Comparison of ENCODE assay signal across 19 cellular contexts in genomic region chr20:39602649-39603048, GRCh38.
DNase-seq lines count a peak whose midpoint lies in the region; ATAC-seq and TF ChIP-seq lines count a peak whose summit lies in the region.
"Had no signal": no experiment of that assay in that cellular context is flagged by ENCODE, and none has a peak within 500 bp of the region (broad histone marks: within the 10 kb centered on the region; RNA-seq: fewer than 3 reads in every experiment).

No MANE protein-coding gene starts in this region.

- H3K4me1 Mint-ChIP-seq in naive thymus-derived CD8-positive, alpha-beta T cell = no peaks in the 10 kb centered on the region
- H3K4me1 Mint-ChIP-seq: B cell; CD4-positive, CD25-positive, alpha-beta regulatory T cell had no signal

- TF ChIP-seq CTCF in left ventricle myocardium inferior (IDR thresholded peaks at IDR 0.05; ENCODE audit: borderline replicate concordance) = no peak

- H3K4me1 ChIP-seq in left ventricle myocardium inferior = no peaks in the 10 kb centered on the region
- H3K4me1 ChIP-seq: BLaER1, Caco-2, HAP-1 had no signal

- POLR2A ChIA-PET in naive thymus-derived CD8-positive, alpha-beta T cell (lab: Charles Lee) = no interaction called here

- no peak overlapping the region for H3K27ac Mint-ChIP-seq in naive thymus-derived CD8-positive, alpha-beta T cell
- H3K27ac Mint-ChIP-seq: B cell; CD4-positive, CD25-positive, alpha-beta regulatory T cell; CD8-positive, alpha-beta T cell; HFFc6 had no signal

- intact Hi-C loops in left cardiac atrium (cut with DNase I) (no loop called here), left ventricle myocardium inferior (cut with micrococcal nuclease) (no loop called here)

- peak; percentile 20 for DNase-seq in left cardiac atrium
- no peak for DNase-seq in left ventricle myocardium inferior
- peak; percentile 63 for DNase-seq in RPMI7951 (ENCODE audit: low read depth)
- DNase-seq in foreskin melanocyte = peak; percentile 37
- no peak for DNase-seq in NCI-H2029 treated with DMSO at 0.1 percent for 48 hours (lab: John Stamatoyannopoulos, UW)
- DNase-seq in NOMO-1 treated with DMSO at 0.1 percent for 48 hours (lab: John Stamatoyannopoulos, UW; ENCODE audit: unreplicated experiment) = no peak
- no peak for DNase-seq in naive thymus-derived CD8-positive, alpha-beta T cell
- DNase-seq: Caco-2; CD4-positive, CD25-positive, alpha-beta regulatory T cell; CD8-positive, alpha-beta T cell; DMS153; DND-41; GM23248; HFFc6 had no signal

- no peaks in the 10 kb centered on the region for H3K36me3 ChIP-seq in left ventricle myocardium inferior
- H3K36me3 ChIP-seq: BLaER1, HAP-1 had no signal

- peaks cover 23% of the 10 kb centered on the region for H3K27me3 ChIP-seq in left ventricle myocardium inferior (ENCODE audit: low read depth)
- H3K27me3 ChIP-seq: BLaER1 had no signal

- no peak overlapping the region for H3K27ac ChIP-seq in left ventricle myocardium inferior (replicated peaks)
- H3K27ac ChIP-seq: 22Rv1, BLaER1, C4-2B, GM23248 had no signal

- H3K9me3 ChIP-seq in left ventricle myocardium inferior (replicated peaks) = no peaks in the 10 kb centered on the region
- H3K9me3 ChIP-seq: BLaER1, Caco-2, HAP-1 had no signal

- peaks cover 0 to 7% (median 2%) of the 10 kb centered on the region in 9 donors for H3K9me3 Mint-ChIP-seq in naive thymus-derived CD8-positive, alpha-beta T cell
- H3K9me3 Mint-ChIP-seq: CD8-positive, alpha-beta T cell had no signal

- no peak overlapping the region for H3K4me3 Mint-ChIP-seq in naive thymus-derived CD8-positive, alpha-beta T cell
- H3K4me3 Mint-ChIP-seq: B cell; CD4-positive, CD25-positive, alpha-beta regulatory T cell; CD8-positive, alpha-beta T cell; HFFc6 had no signal

- H3K27me3 Mint-ChIP-seq in naive thymus-derived CD8-positive, alpha-beta T cell = peaks cover 0 to 26% (median 11%) of the 10 kb centered on the region in 5 donors
- H3K27me3 Mint-ChIP-seq: CD4-positive, CD25-positive, alpha-beta regulatory T cell had no signal

- no peak for ATAC-seq in left cardiac atrium
- ATAC-seq in naive thymus-derived CD8-positive, alpha-beta T cell = no peak
- ATAC-seq: CD8-positive, alpha-beta T cell had no signal

- H3K4me3 ChIP-seq in left ventricle myocardium inferior = no peak overlapping the region
- H3K4me3 ChIP-seq: BLaER1, GM23248, HAP-1 had no signal

- no peaks in the 10 kb centered on the region for H3K36me3 Mint-ChIP-seq in naive thymus-derived CD8-positive, alpha-beta T cell
- H3K36me3 Mint-ChIP-seq: CD4-positive, CD25-positive, alpha-beta regulatory T cell; CD8-positive, alpha-beta T cell had no signal

Comparison
In these comparisons a context has a peak if more than half of its experiments do, and no peak if none do; other contexts are left out.
1. DNase-seq: peak in left cardiac atrium (single experiment), RPMI7951 (single experiment) and foreskin melanocyte (single experiment); none in left ventricle myocardium inferior (single experiment), NCI-H2029 treated with DMSO at 0.1 percent for 48 hours (single experiment), NOMO-1 treated with DMSO at 0.1 percent for 48 hours (single experiment) and naive thymus-derived CD8-positive, alpha-beta T cell (0 of 10).